ENCODE assay signal across 20 cellular contexts in the genomic region with DNA sequence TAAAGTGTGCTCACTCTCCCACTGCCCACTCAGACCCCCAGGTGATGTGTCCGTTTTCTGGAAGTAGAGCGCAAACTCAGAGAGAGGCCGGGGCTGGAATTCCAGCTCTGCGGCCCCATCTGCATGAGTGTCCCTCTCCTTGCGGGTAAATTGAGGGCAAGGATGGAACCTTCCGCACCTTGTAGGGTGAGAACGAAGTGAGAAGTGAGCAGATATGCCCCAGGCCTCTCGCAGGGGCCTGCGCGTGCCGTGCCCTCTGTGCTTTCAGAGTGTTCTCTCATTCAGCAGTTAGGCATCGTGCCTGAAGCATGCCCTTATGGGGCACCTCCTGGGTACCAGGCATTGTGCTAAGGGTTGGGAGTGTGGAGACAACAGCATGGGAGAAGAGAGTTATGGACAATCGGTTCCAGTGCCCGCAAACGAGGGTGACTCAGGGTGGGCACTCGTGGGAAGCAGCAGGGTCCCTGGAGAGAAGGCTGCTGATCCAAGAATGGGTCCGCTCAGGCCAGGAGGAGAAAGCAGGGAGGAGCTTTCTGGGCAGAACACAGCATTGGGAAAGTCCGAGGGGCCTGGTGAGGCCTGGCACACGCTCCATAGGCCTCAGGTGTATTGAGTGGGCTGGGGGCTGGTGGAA. TPM values are rescaled to one million over a fixed set of nuclear protein-coding genes. Genes with fewer than 3 reads are reported as not detected.
DNase-seq lines count a peak whose midpoint lies in the region; ATAC-seq, FAIRE-seq and TF ChIP-seq lines count a peak whose summit lies in the region.
"Had no signal": no experiment of that assay in that cellular context is flagged by ENCODE, and none has a peak within 500 bp of the region (broad histone marks: within the 10 kb centered on the region; RNA-seq: fewer than 3 reads in every experiment).

No MANE protein-coding gene starts in this region.

- peaks cover 5% of the 10 kb centered on the region for H3K4me1 ChIP-seq in astrocyte (ENCODE audit: insufficient read depth, low read length)

- peaks cover 97% of the 10 kb centered on the region for H3K79me2 ChIP-seq in astrocyte (ENCODE audit: insufficient read depth, low read length)

- peaks cover 53% of the 10 kb centered on the region for H3K4me1 Mint-ChIP-seq in activated CD4-positive, alpha-beta T cell treated with anti-CD3 and anti-CD28 coated beads, Interleukin-2, amount 10 ng/mL, durations not matched to agents 24 days and 14 days
- H3K4me1 Mint-ChIP-seq in astrocyte (ENCODE audit: low read depth, unreplicated experiment) (peaks cover 33% of the 10 kb centered on the region), neural crest cell (peaks cover 61% of the 10 kb centered on the region)

- H3K9me3 ChIP-seq in astrocyte (ENCODE audit: insufficient read depth, low read depth, low read length), result no peaks in the 10 kb centered on the region
- H3K9me3 ChIP-seq: A549, esophagus muscularis mucosa had no signal

- H2AFZ ChIP-seq in astrocyte (ENCODE audit: low read depth, low read length), result no peak overlapping the region

- H3K27ac ChIP-seq in HL-60 (replicated peaks), result peak overlapping the region; percentile 63; the same call in 1 of the 2 replicates
- H3K27ac ChIP-seq in astrocyte (ENCODE audit: low read depth, low read length), result no peak overlapping the region

- intact Hi-C loops in activated CD4-positive, alpha-beta T cell treated with anti-CD3 and anti-CD28 coated beads, Interleukin-2, amount 10 ng/mL, durations not matched to agents 24 days and 14 days (cut with micrococcal nuclease), result no loop called here

- no peaks in the 10 kb centered on the region for H3K36me3 ChIP-seq in astrocyte (ENCODE audit: insufficient read depth, low read length)
- H3K36me3 ChIP-seq: esophagus muscularis mucosa had no signal

- H3K27me3 ChIP-seq in HL-60 (ENCODE audit: insufficient read depth, poor library complexity, severe bottlenecking) (no peaks in the 10 kb centered on the region), astrocyte (ENCODE audit: insufficient read depth, low read length) (no peaks in the 10 kb centered on the region)
- H3K27me3 ChIP-seq: esophagus muscularis mucosa had no signal

- no peaks in the 10 kb centered on the region for H3K9me3 Mint-ChIP-seq in activated CD4-positive, alpha-beta T cell treated with anti-CD3 and anti-CD28 coated beads, Interleukin-2, amount 10 ng/mL, durations not matched to agents 24 days and 14 days
- H3K9me3 Mint-ChIP-seq in astrocyte (ENCODE audit: unreplicated experiment), result no peaks in the 10 kb centered on the region
- H3K9me3 Mint-ChIP-seq in neural crest cell, result no peaks in the 10 kb centered on the region
- H3K9me3 Mint-ChIP-seq: type B pancreatic cell had no signal

- no peaks in the 10 kb centered on the region for H3K27me3 Mint-ChIP-seq in activated CD4-positive, alpha-beta T cell treated with anti-CD3 and anti-CD28 coated beads, Interleukin-2, amount 10 ng/mL, durations not matched to agents 24 days and 14 days
- H3K27me3 Mint-ChIP-seq in astrocyte (ENCODE audit: low read depth, unreplicated experiment) (no peaks in the 10 kb centered on the region), neural crest cell (ENCODE audit: low read depth) (no peaks in the 10 kb centered on the region)
- H3K27me3 Mint-ChIP-seq: type B pancreatic cell had no signal

- peak overlapping the region; percentile 89 for H3K27ac Mint-ChIP-seq in activated CD4-positive, alpha-beta T cell treated with anti-CD3 and anti-CD28 coated beads, Interleukin-2, amount 10 ng/mL, durations not matched to agents 24 days and 14 days
- H3K27ac Mint-ChIP-seq in astrocyte (ENCODE audit: unreplicated experiment) (peak overlapping the region; percentile 62), neural crest cell (ENCODE audit: unreplicated experiment) (peak overlapping the region; percentile 19)
- H3K27ac Mint-ChIP-seq: type B pancreatic cell had no signal

- FAIRE-seq in astrocyte (lab: Jason Lieb, UNC), result no peak
- FAIRE-seq: A549, GM12878, H54 had no signal

- H3K4me3 ChIP-seq in HL-60 (replicated peaks; ENCODE audit: insufficient read depth, low read length), result no peak overlapping the region
- H3K4me3 ChIP-seq in astrocyte (ENCODE audit: insufficient read depth, low read depth, low read length), result no peak overlapping the region
- H3K4me3 ChIP-seq: A549, esophagus muscularis mucosa, GM12878 had no signal

- peaks cover 13% of the 10 kb centered on the region for H3K36me3 Mint-ChIP-seq in activated CD4-positive, alpha-beta T cell treated with anti-CD3 and anti-CD28 coated beads, Interleukin-2, amount 10 ng/mL, durations not matched to agents 24 days and 14 days (ENCODE audit: low read depth)
- peaks cover 14% of the 10 kb centered on the region for H3K36me3 Mint-ChIP-seq in astrocyte (ENCODE audit: low read depth, unreplicated experiment)
- peaks cover 7% of the 10 kb centered on the region for H3K36me3 Mint-ChIP-seq in neural crest cell (ENCODE audit: low read depth)

- H4K20me1 ChIP-seq in astrocyte (ENCODE audit: insufficient read depth, low read length), result peaks cover 98% of the 10 kb centered on the region

- H3K4me3 Mint-ChIP-seq in activated CD4-positive, alpha-beta T cell treated with anti-CD3 and anti-CD28 coated beads, Interleukin-2, amount 10 ng/mL, durations not matched to agents 24 days and 14 days, result no peak overlapping the region
- H3K4me3 Mint-ChIP-seq in astrocyte (ENCODE audit: unreplicated experiment) (no peak overlapping the region), neural crest cell (no peak overlapping the region)
- H3K4me3 Mint-ChIP-seq: type B pancreatic cell had no signal

- DNase-seq in activated CD4-positive, alpha-beta T cell treated with anti-CD3 and anti-CD28 coated beads, Interleukin-2, amount 10 ng/mL, durations not matched to agents 24 days and 14 days, result no peak
- DNase-seq in activated CD4-positive, alpha-beta T cell treated with anti-CD3 and anti-CD28 coated beads, Interleukin-2, amount 50 U/mL, for 1 hour, result no peak
- DNase-seq in HL-60 (ENCODE audit: low read depth in 1 of 2, low spot score in 1 of 2), result no peak
- DNase-seq in astrocyte (ENCODE audit: low read depth), result no peak
- DNase-seq in neural crest cell (ENCODE audit: low read depth, low spot score), result no peak
- DNase-seq in amniotic stem cell (lab: John Stamatoyannopoulos, UW), result no peak
- no peak for DNase-seq in NCI-H1048 (lab: John Stamatoyannopoulos, UW)
- DNase-seq: activated CD4-positive, CD25-positive, alpha-beta regulatory T cell treated with anti-CD3 and anti-CD28 coated beads, Interleukin-2, amount 50 U/mL, for 72 hours; COR-L47; dermis blood vessel endothelial cell; NCI-H2081 treated with DMSO at 0.1 percent for 48 hours; NCI-H748 treated with DMSO at 0.1 percent for 48 hours; stimulated activated CD4-positive, alpha-beta T cell treated with anti-CD3 and anti-CD28 coated beads, Interleukin-4, amount 100 ng/mL, for 4 hours had no signal

- no peak for ATAC-seq in HG02759 (IDR thresholded peaks at IDR 0.05; ENCODE audit: unreplicated experiment)
- ATAC-seq: Panc1 had no signal

- no peak overlapping the region for H3K4me2 ChIP-seq in astrocyte (ENCODE audit: low read length)
- H3K4me2 ChIP-seq: A549 had no signal

- TF ChIP-seq CTCF in HL-60 (IDR thresholded peaks at IDR 0.05; ENCODE audit: insufficient read depth, low read length) (no peak), astrocyte (IDR thresholded peaks at IDR 0.05; ENCODE audit: insufficient read depth, low read depth, low read length) (no peak), neural crest cell (conservative IDR thresholded peaks at IDR 0.05) (no peak)

- no peak overlapping the region for H3K9ac ChIP-seq in astrocyte (ENCODE audit: low read length)

RNA-seq across cellular contexts. Expression of a gene that starts 23.8 kb away (rescaled TPM):
- total RNA-seq in activated CD4-positive, alpha-beta T cell treated with anti-CD3 and anti-CD28 coated beads, Interleukin-2, amount 10 ng/mL, durations not matched to agents 24 days and 14 days, result 40.0 and 42.9 TPM in 2 replicates
- total RNA-seq in astrocyte (64.5 and 71.5 TPM in 2 replicates), neural crest cell (41.2 and 44.6 TPM in 2 replicates)

Comparison
In these comparisons a context has a peak if more than half of its experiments do, and no peak if none do; other contexts are left out.
1. H3K27ac Mint-ChIP-seq: peak in every context shown above with its lines; median percentile 89 in activated CD4-positive, alpha-beta T cell treated with anti-CD3 and anti-CD28 coated beads, Interleukin-2, amount 10 ng/mL, durations not matched to agents 24 days and 14 days; 62 in astrocyte; 19 in neural crest cell.